Comparison of ENCODE assay signal across 14 cellular contexts in the genomic region with DNA sequence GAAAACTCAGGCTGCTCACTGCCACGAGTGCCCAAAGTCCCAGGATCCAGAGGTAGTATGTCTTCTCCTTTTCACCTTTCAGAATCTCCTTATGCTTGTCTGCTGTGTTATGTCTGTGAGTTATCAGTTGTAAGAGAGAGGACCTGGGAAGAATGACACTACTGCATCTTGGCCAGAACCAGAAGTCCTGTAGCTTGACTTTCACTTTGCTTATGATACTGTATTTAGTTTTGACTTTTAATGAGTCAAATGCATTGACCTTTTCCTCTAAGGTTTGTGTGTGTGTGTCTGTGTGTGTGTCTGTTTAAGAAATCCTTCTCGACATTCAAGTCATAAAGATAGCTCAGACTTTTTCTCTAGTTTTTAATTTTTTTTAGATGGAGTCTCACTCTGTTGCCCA. TPM values are rescaled to one million over a fixed set of nuclear protein-coding genes. Genes with fewer than 3 reads are reported as not detected.
A peak's percentile ranks its signal among the peaks of the same experiment; 100 is the strongest.
DNase-seq lines count a peak whose midpoint lies in the region; ATAC-seq and TF ChIP-seq lines count a peak whose summit lies in the region.
"Had no signal": no experiment of that assay in that cellular context is flagged by ENCODE, and none has a peak within 500 bp of the region (broad histone marks: within the 10 kb centered on the region; RNA-seq: fewer than 3 reads in every experiment).

No MANE protein-coding gene starts in this region.

- H2AFZ ChIP-seq in trophoblast cell (ENCODE audit: insufficient read depth, low read length, poor library complexity), result no peak overlapping the region

- H3K4me3 Mint-ChIP-seq in activated T-cell treated with anti-CD3 and anti-CD28 coated beads, Interleukin-2, amount 50 U/mL, for 72 hours, result peak overlapping the region; percentile 21 to 35
- no peak overlapping the region for H3K4me3 Mint-ChIP-seq in activated T-helper 1 cell treated with anti-CD3 and anti-CD28 coated beads, Interleukin-12 subunit alpha, Interleukin-12 subunit beta, Interleukin-2, Interleukin-4 antibody, amounts not matched to agents 30 ng/mL and 10 ng/mL and 1 ng/mL, durations not matched to agents 14 hours and 24 hours and 36 hours
- no peak overlapping the region for H3K4me3 Mint-ChIP-seq in chondrocyte (ENCODE audit: unreplicated experiment)
- H3K4me3 Mint-ChIP-seq: CD4-positive, CD25-positive, alpha-beta regulatory T cell had no signal

- no peak overlapping the region for H3K27ac ChIP-seq in trophoblast cell (ENCODE audit: low read depth, low read length)

- no peaks in the 10 kb centered on the region for H3K27me3 ChIP-seq in trophoblast cell (ENCODE audit: insufficient read depth, low read length)

- peaks cover 10% of the 10 kb centered on the region for H3K9me3 ChIP-seq in trophoblast cell (ENCODE audit: insufficient read depth, low read depth, low read length)

- H4K91ac ChIP-seq in trophoblast cell (ENCODE audit: low read depth, low read length), result no peak overlapping the region

- no peak overlapping the region for H3K23ac ChIP-seq in trophoblast cell (ENCODE audit: low read length)

- no peaks in the 10 kb centered on the region for H3K4me1 ChIP-seq in trophoblast cell (ENCODE audit: control insufficient read depth in 1 of 2, insufficient read depth in 2 of 2, low read length in 2 of 2)

- no peak overlapping the region for H2AK5ac ChIP-seq in trophoblast cell (ENCODE audit: low read length)

- H4K12ac ChIP-seq in trophoblast cell (ENCODE audit: low read depth, low read length), result no peak overlapping the region

- H2BK5ac ChIP-seq in trophoblast cell (ENCODE audit: low read depth, low read length, poor library complexity), result no peak overlapping the region

- DNase-seq in activated T-cell treated with anti-CD3 and anti-CD28 coated beads, Interleukin-2, amount 50 U/mL, for 72 hours, result no peak
- DNase-seq in activated T-cell treated with anti-CD3 and anti-CD28 coated beads for 4 hours (no peak), chondrocyte (ENCODE audit: low spot score) (no peak), midbrain (lab: John Stamatoyannopoulos, UW) (no peak), trophoblast cell (no peak)
- DNase-seq in activated T-helper 1 cell treated with anti-CD3 and anti-CD28 coated beads, Interleukin-12 subunit alpha, Interleukin-12 subunit beta, Interleukin-2, Interleukin-4 antibody, amounts not matched to agents 30 ng/mL and 10 ng/mL and 1 ng/mL, durations not matched to agents 14 hours and 24 hours and 36 hours (ENCODE audit: low spot score), result no peak
- DNase-seq in stimulated activated naive CD8-positive, alpha-beta T cell treated with anti-CD3 and anti-CD28 coated beads, Interleukin-15, Interleukin-2, amounts not matched to agents 100 U/mL and 50 U/mL, for 24 hours, result no peak
- DNase-seq: CD4-positive, CD25-positive, alpha-beta regulatory T cell; Kasumi-1; MM.1S; NCI-H1105; NCI-H1694; NCI-H226; NCI-H524 treated with DMSO at 0.1 percent for 48 hours had no signal

- no CpG with 5 or more reads among the region's 2 CpGs for WGBS in trophoblast cell (ENCODE audit: extremely low coverage, insufficient coverage, insufficient read length)

- no peak for TF ChIP-seq CTCF in chondrocyte (IDR thresholded peaks at IDR 0.05)

- no peaks in the 10 kb centered on the region for H3K79me2 ChIP-seq in trophoblast cell (ENCODE audit: control insufficient read depth, insufficient read depth, low read length, poor library complexity)

- no peak overlapping the region for H2BK120ac ChIP-seq in trophoblast cell (ENCODE audit: insufficient read depth, low read length, poor library complexity)

- no peak overlapping the region for H3K4me2 ChIP-seq in trophoblast cell (ENCODE audit: low read length)

- H3K36me3 Mint-ChIP-seq in activated T-cell treated with anti-CD3 and anti-CD28 coated beads, Interleukin-2, amount 50 U/mL, for 72 hours (ENCODE audit: insufficient read depth in 2 of 2), result peaks cover 6 to 10% of the 10 kb centered on the region in 2 donors
- peaks cover 2% of the 10 kb centered on the region for H3K36me3 Mint-ChIP-seq in activated T-helper 1 cell treated with anti-CD3 and anti-CD28 coated beads, Interleukin-12 subunit alpha, Interleukin-12 subunit beta, Interleukin-2, Interleukin-4 antibody, amounts not matched to agents 30 ng/mL and 10 ng/mL and 1 ng/mL, durations not matched to agents 14 hours and 24 hours and 36 hours (ENCODE audit: low read depth)
- H3K36me3 Mint-ChIP-seq in chondrocyte (ENCODE audit: low read depth), result peaks cover 1% of the 10 kb centered on the region
- H3K36me3 Mint-ChIP-seq: CD4-positive, CD25-positive, alpha-beta regulatory T cell had no signal

- H3K18ac ChIP-seq in trophoblast cell (ENCODE audit: low read length), result no peak overlapping the region

- H3K4ac ChIP-seq in trophoblast cell (ENCODE audit: low read depth, low read length), result no peak overlapping the region

- H2BK12ac ChIP-seq in trophoblast cell (ENCODE audit: low read length), result no peak overlapping the region

- no peak overlapping the region for H3K4me3 ChIP-seq in trophoblast cell (ENCODE audit: low read depth, low read length)

- peaks cover 4 to 6% of the 10 kb centered on the region in 2 donors for H3K9me3 Mint-ChIP-seq in activated T-cell treated with anti-CD3 and anti-CD28 coated beads, Interleukin-2, amount 50 U/mL, for 72 hours
- H3K9me3 Mint-ChIP-seq in activated T-helper 1 cell treated with anti-CD3 and anti-CD28 coated beads, Interleukin-12 subunit alpha, Interleukin-12 subunit beta, Interleukin-2, Interleukin-4 antibody, amounts not matched to agents 30 ng/mL and 10 ng/mL and 1 ng/mL, durations not matched to agents 14 hours and 24 hours and 36 hours, result peaks cover 15% of the 10 kb centered on the region
- H3K9me3 Mint-ChIP-seq in chondrocyte (ENCODE audit: low read depth), result no peaks in the 10 kb centered on the region

- H3K9ac ChIP-seq in trophoblast cell (ENCODE audit: low read length), result no peak overlapping the region

- intact Hi-C loops in activated T-helper 1 cell treated with anti-CD3 and anti-CD28 coated beads, Interleukin-12 subunit alpha, Interleukin-12 subunit beta, Interleukin-2, Interleukin-4 antibody, amounts not matched to agents 30 ng/mL and 10 ng/mL and 1 ng/mL, durations not matched to agents 14 hours and 24 hours and 36 hours (cut with micrococcal nuclease), result loop anchor here (5.0 kb wide), 1 partner anchor 36 kb away; no protein-coding TSS in a partner anchor

- H3K79me1 ChIP-seq in trophoblast cell (ENCODE audit: low read length), result no peaks in the 10 kb centered on the region

- H3K27me3 Mint-ChIP-seq in activated T-cell treated with anti-CD3 and anti-CD28 coated beads, Interleukin-2, amount 50 U/mL, for 72 hours (ENCODE audit: low read depth), result no peaks in the 10 kb centered on the region
- H3K27me3 Mint-ChIP-seq in activated T-helper 1 cell treated with anti-CD3 and anti-CD28 coated beads, Interleukin-12 subunit alpha, Interleukin-12 subunit beta, Interleukin-2, Interleukin-4 antibody, amounts not matched to agents 30 ng/mL and 10 ng/mL and 1 ng/mL, durations not matched to agents 14 hours and 24 hours and 36 hours (ENCODE audit: insufficient read depth), result no peaks in the 10 kb centered on the region
- no peaks in the 10 kb centered on the region for H3K27me3 Mint-ChIP-seq in chondrocyte (ENCODE audit: low read depth)

- H3K14ac ChIP-seq in trophoblast cell (ENCODE audit: low read length), result no peak overlapping the region

- H3K36me3 ChIP-seq in trophoblast cell (ENCODE audit: control insufficient read depth in 1 of 2, insufficient read depth in 2 of 2, low read length in 2 of 2), result no peaks in the 10 kb centered on the region

- H3K27ac Mint-ChIP-seq in activated T-cell treated with anti-CD3 and anti-CD28 coated beads, Interleukin-2, amount 50 U/mL, for 72 hours, result no peak overlapping the region
- H3K27ac Mint-ChIP-seq in activated T-helper 1 cell treated with anti-CD3 and anti-CD28 coated beads, Interleukin-12 subunit alpha, Interleukin-12 subunit beta, Interleukin-2, Interleukin-4 antibody, amounts not matched to agents 30 ng/mL and 10 ng/mL and 1 ng/mL, durations not matched to agents 14 hours and 24 hours and 36 hours, result peak overlapping the region; percentile 41
- H3K27ac Mint-ChIP-seq in chondrocyte (ENCODE audit: unreplicated experiment), result peak overlapping the region; percentile 4

- peak; percentile 49 to 80 for ATAC-seq in activated T-cell treated with anti-CD3 and anti-CD28 coated beads, Interleukin-2, amount 50 U/mL, for 72 hours (replicated peaks in 1 of 2)
- ATAC-seq in stimulated activated naive CD8-positive, alpha-beta T cell treated with anti-CD3 and anti-CD28 coated beads, Interleukin-15, Interleukin-2, amounts not matched to agents 100 U/mL and 50 U/mL, for 24 hours, result peak; percentile 83

- H3K4me1 Mint-ChIP-seq in activated T-cell treated with anti-CD3 and anti-CD28 coated beads, Interleukin-2, amount 50 U/mL, for 72 hours (ENCODE audit: low read depth), result peaks cover 31% of the 10 kb centered on the region
- peaks cover 11% of the 10 kb centered on the region for H3K4me1 Mint-ChIP-seq in activated T-helper 1 cell treated with anti-CD3 and anti-CD28 coated beads, Interleukin-12 subunit alpha, Interleukin-12 subunit beta, Interleukin-2, Interleukin-4 antibody, amounts not matched to agents 30 ng/mL and 10 ng/mL and 1 ng/mL, durations not matched to agents 14 hours and 24 hours and 36 hours (ENCODE audit: low read depth)
- peaks cover 16% of the 10 kb centered on the region for H3K4me1 Mint-ChIP-seq in chondrocyte (ENCODE audit: low read depth)

- H4K8ac ChIP-seq in trophoblast cell (ENCODE audit: low read depth, low read length), result no peak overlapping the region

RNA-seq across cellular contexts. Expression of gene BMERB1, which starts 43.4 kb away (rescaled TPM):
- 10 to 100 TPM; 22.3 to 30.7 TPM for total RNA-seq in activated T-cell treated with anti-CD3 and anti-CD28 coated beads, Interleukin-2, amount 50 U/mL, for 72 hours
- total RNA-seq in activated T-helper 1 cell treated with anti-CD3 and anti-CD28 coated beads, Interleukin-12 subunit alpha, Interleukin-12 subunit beta, Interleukin-2, Interleukin-4 antibody, amounts not matched to agents 30 ng/mL and 10 ng/mL and 1 ng/mL, durations not matched to agents 14 hours and 24 hours and 36 hours, result 16.0 and 17.4 TPM in 2 replicates
- total RNA-seq in chondrocyte, result 29.9 to 37.8 TPM (median 35.9 TPM) in 3 replicates
- 0.07 and 0.25 TPM in 2 replicates for polyA plus RNA-seq in trophoblast cell (2013)

Comparison
In these comparisons a context has a peak if more than half of its experiments do, and no peak if none do; other contexts are left out.
1. H3K4me3 Mint-ChIP-seq: peak in activated T-cell treated with anti-CD3 and anti-CD28 coated beads, Interleukin-2, amount 50 U/mL, for 72 hours (2 of 2); none in activated T-helper 1 cell treated with anti-CD3 and anti-CD28 coated beads, Interleukin-12 subunit alpha, Interleukin-12 subunit beta, Interleukin-2, Interleukin-4 antibody, amounts not matched to agents 30 ng/mL and 10 ng/mL and 1 ng/mL, durations not matched to agents 14 hours and 24 hours and 36 hours (single experiment) and chondrocyte (single experiment).